ENCODE assay signal across 1 cellular context in the genomic region with DNA sequence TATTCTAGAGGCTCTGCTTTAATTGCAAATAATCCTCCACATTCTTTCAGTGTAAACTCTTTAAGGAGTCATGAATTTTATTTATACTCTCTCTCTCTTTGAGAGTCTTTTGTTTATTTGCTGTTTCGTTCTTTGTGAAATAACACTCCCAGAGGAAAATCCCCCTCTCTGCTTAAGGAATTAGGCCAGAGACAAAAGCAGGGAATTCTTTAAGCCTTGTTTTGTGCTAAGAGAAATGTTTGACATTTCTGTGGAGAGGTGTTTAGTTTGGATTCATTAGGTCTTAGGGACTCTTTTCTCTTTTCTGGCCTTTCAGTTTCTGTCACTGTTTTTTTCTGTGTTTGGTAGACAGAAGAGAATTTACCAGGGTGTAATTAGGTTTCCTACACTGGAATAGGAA.
TF ChIP-seq lines count a peak whose summit lies in the region.

No MANE protein-coding gene starts in this region.

TF ChIP-seq in GM12878, 131 proteins besides CTCF, POLR2A, EP300 and RAD21:
- TF ChIP-seq TCF7 (IDR thresholded peaks at IDR 0.05; ENCODE audit: borderline replicate concordance) (no peak), RUNX3 (IDR thresholded peaks at IDR 0.05; ENCODE audit: low read length) (no peak), CREB1 (IDR thresholded peaks at IDR 0.05; ENCODE audit: low read depth) (no peak), CEBPB (IDR thresholded peaks at IDR 0.05; ENCODE audit: borderline replicate concordance in 1 of 2, low read depth in 2 of 2, low read length in 2 of 2) (no peak), SRF (IDR thresholded peaks at IDR 0.05; ENCODE audit: low read depth in 2 of 2, low read length in 2 of 2) (no peak)
- TF ChIP-seq, protein P1, sequence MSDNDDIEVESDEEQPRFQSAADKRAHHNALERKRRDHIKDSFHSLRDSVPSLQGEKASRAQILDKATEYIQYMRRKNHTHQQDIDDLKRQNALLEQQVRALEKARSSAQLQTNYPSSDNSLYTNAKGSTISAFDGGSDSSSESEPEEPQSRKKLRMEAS (IDR thresholded peaks at IDR 0.05; ENCODE audit: low read depth, low read length), result no peak
- TF ChIP-seq, protein P2, sequence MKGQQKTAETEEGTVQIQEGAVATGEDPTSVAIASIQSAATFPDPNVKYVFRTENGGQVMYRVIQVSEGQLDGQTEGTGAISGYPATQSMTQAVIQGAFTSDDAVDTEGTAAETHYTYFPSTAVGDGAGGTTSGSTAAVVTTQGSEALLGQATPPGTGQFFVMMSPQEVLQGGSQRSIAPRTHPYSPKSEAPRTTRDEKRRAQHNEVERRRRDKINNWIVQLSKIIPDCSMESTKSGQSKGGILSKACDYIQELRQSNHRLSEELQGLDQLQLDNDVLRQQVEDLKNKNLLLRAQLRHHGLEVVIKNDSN (IDR thresholded peaks at IDR 0.05; ENCODE audit: borderline replicate concordance, extremely low read length, insufficient read depth, low read depth, low read length), result no peak
- TF ChIP-seq, protein P3, sequence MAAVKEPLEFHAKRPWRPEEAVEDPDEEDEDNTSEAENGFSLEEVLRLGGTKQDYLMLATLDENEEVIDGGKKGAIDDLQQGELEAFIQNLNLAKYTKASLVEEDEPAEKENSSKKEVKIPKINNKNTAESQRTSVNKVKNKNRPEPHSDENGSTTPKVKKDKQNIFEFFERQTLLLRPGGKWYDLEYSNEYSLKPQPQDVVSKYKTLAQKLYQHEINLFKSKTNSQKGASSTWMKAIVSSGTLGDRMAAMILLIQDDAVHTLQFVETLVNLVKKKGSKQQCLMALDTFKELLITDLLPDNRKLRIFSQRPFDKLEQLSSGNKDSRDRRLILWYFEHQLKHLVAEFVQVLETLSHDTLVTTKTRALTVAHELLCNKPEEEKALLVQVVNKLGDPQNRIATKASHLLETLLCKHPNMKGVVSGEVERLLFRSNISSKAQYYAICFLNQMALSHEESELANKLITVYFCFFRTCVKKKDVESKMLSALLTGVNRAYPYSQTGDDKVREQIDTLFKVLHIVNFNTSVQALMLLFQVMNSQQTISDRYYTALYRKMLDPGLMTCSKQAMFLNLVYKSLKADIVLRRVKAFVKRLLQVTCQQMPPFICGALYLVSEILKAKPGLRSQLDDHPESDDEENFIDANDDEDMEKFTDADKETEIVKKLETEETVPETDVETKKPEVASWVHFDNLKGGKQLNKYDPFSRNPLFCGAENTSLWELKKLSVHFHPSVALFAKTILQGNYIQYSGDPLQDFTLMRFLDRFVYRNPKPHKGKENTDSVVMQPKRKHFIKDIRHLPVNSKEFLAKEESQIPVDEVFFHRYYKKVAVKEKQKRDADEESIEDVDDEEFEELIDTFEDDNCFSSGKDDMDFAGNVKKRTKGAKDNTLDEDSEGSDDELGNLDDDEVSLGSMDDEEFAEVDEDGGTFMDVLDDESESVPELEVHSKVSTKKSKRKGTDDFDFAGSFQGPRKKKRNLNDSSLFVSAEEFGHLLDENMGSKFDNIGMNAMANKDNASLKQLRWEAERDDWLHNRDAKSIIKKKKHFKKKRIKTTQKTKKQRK (IDR thresholded peaks at IDR 0.05; ENCODE audit: low read depth, low read length), result no peak
- TF ChIP-seq, protein P4, sequence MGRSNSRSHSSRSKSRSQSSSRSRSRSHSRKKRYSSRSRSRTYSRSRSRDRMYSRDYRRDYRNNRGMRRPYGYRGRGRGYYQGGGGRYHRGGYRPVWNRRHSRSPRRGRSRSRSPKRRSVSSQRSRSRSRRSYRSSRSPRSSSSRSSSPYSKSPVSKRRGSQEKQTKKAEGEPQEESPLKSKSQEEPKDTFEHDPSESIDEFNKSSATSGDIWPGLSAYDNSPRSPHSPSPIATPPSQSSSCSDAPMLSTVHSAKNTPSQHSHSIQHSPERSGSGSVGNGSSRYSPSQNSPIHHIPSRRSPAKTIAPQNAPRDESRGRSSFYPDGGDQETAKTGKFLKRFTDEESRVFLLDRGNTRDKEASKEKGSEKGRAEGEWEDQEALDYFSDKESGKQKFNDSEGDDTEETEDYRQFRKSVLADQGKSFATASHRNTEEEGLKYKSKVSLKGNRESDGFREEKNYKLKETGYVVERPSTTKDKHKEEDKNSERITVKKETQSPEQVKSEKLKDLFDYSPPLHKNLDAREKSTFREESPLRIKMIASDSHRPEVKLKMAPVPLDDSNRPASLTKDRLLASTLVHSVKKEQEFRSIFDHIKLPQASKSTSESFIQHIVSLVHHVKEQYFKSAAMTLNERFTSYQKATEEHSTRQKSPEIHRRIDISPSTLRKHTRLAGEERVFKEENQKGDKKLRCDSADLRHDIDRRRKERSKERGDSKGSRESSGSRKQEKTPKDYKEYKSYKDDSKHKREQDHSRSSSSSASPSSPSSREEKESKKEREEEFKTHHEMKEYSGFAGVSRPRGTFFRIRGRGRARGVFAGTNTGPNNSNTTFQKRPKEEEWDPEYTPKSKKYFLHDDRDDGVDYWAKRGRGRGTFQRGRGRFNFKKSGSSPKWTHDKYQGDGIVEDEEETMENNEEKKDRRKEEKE (IDR thresholded peaks at IDR 0.05), result no peak
